ENCODE assay signal across 19 cellular contexts in the genomic region with DNA sequence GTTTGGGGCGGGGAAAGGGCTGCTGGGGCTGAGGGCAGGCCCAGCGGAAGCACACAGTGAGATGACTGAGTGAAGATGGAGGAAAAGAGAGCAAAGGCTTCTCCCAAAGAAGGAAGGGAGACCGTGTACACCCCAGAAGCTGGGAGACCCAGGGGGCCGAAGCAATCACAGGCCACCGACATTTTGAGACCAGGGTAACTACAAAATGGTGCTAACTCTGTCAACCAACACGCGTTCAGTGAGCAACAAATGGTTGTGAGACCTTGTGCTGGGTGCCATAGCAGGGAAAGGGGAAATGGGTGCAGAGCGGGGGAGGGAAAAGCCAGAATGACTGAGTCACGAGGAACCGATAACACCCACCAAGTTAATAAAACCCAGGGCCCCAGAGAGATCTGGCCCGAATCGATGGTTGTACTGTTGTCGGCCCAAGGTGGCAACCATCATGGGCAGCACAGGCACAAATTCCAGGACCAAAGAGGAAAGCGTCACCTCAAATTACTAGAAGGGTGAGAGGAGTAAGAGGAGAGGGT. TPM values are rescaled to one million over a fixed set of nuclear protein-coding genes. Genes with fewer than 3 reads are reported as not detected.
A peak's percentile ranks its signal among the peaks of the same experiment; 100 is the strongest.
DNase-seq lines count a peak whose midpoint lies in the region; TF ChIP-seq lines count a peak whose summit lies in the region.
"Had no signal": no experiment of that assay in that cellular context is flagged by ENCODE, and none has a peak within 500 bp of the region (broad histone marks: within the 10 kb centered on the region; RNA-seq: fewer than 3 reads in every experiment).

No MANE protein-coding gene starts in this region.

- H3K27ac Mint-ChIP-seq in type B pancreatic cell = peak overlapping the region; percentile 46

- no peak overlapping the region for H3K9ac ChIP-seq in neuronal stem cell (ENCODE audit: low read depth, low read length, poor library complexity)
- H3K9ac ChIP-seq: KMS-11 had no signal

- DNase-seq in dorsolateral prefrontal cortex = no peak
- no peak for DNase-seq in neuronal stem cell (ENCODE audit: low spot score)
- DNase-seq in type B pancreatic cell (ENCODE audit: extremely low spot score, unreplicated experiment) = no peak
- no peak for DNase-seq in NCI-H146 (lab: John Stamatoyannopoulos, UW)
- DNase-seq in NCI-H82 (lab: John Stamatoyannopoulos, UW) = no peak
- DNase-seq in A172 (ENCODE audit: low spot score) = no peak
- DNase-seq: COR-L47; GDM1; NCI-H1417 treated with DMSO at 0.1 percent for 48 hours; NCI-H2029; NCI-H2171 treated with DMSO at 0.1 percent for 48 hours; NCI-H446; NK-92 treated with Interleukin-12 subunit alpha and Interleukin-12 subunit beta, amount 100 ng/mL, for 24 hours; Peyer's patch had no signal

- H4K8ac ChIP-seq in neuronal stem cell (ENCODE audit: low read depth, low read length) = no peak overlapping the region

- peaks cover 5% of the 10 kb centered on the region for H3K79me1 ChIP-seq in neuronal stem cell (ENCODE audit: low read depth, low read length)

- H3K4me3 Mint-ChIP-seq in type B pancreatic cell = no peak overlapping the region
- H3K4me3 Mint-ChIP-seq: CD14-positive monocyte had no signal

- H2BK5ac ChIP-seq in neuronal stem cell (ENCODE audit: low read length) = no peak overlapping the region

- H3K4me2 ChIP-seq in neuronal stem cell (ENCODE audit: insufficient read depth, low read length, poor library complexity, severe bottlenecking) = no peak overlapping the region
- H3K4me2 ChIP-seq: KMS-11 had no signal

- H3K14ac ChIP-seq in neuronal stem cell (ENCODE audit: low read length) = no peak overlapping the region

- H3K4ac ChIP-seq in neuronal stem cell (ENCODE audit: low read length) = no peak overlapping the region

- no peak overlapping the region for H4K91ac ChIP-seq in neuronal stem cell (ENCODE audit: low read depth, low read length, poor library complexity)

- no peak overlapping the region for H2AFZ ChIP-seq in neuronal stem cell (ENCODE audit: low read length)

- H3K27me3 ChIP-seq in dorsolateral prefrontal cortex (no peaks in the 10 kb centered on the region), neuronal stem cell (ENCODE audit: control insufficient read depth in 3 of 3, insufficient read depth in 3 of 3, low read depth in 1 of 3, low read length in 3 of 3) (no peaks in the 10 kb centered on the region)
- H3K27me3 ChIP-seq: Peyer's patch had no signal

- no peaks in the 10 kb centered on the region for H3K27me3 Mint-ChIP-seq in type B pancreatic cell

- TF ChIP-seq CTCF in VCaP (conservative IDR thresholded peaks at IDR 0.05) = no peak
- no peak for TF ChIP-seq CTCF in dorsolateral prefrontal cortex (IDR thresholded peaks at IDR 0.05 in 54 of 56, conservative IDR thresholded peaks at IDR 0.05 in 2 of 56; ENCODE audit: low read depth in 1 of 56, partially characterized antibody in 56 of 56)
- no peak for TF ChIP-seq CTCF in type B pancreatic cell (conservative IDR thresholded peaks at IDR 0.05)

- H3K4me3 ChIP-seq in dorsolateral prefrontal cortex (peak overlapping the region in 2 of 59 donors; percentile 1 to 10), neuronal stem cell (ENCODE audit: low read length in 2 of 2) (no peak overlapping the region)
- H3K4me3 ChIP-seq: HAP-1, Peyer's patch had no signal

- H2AK5ac ChIP-seq in neuronal stem cell (ENCODE audit: low read depth, low read length) = no peak overlapping the region

- H3K4me1 Mint-ChIP-seq in type B pancreatic cell (ENCODE audit: unreplicated experiment) = no peaks in the 10 kb centered on the region

- no peak overlapping the region for H2BK12ac ChIP-seq in neuronal stem cell (ENCODE audit: low read length)

- peaks cover 0 to 1% of the 10 kb centered on the region in 2 donors for H3K9me3 ChIP-seq in neuronal stem cell (replicated peaks in 1 of 2; ENCODE audit: control insufficient read depth in 2 of 2, insufficient read depth in 1 of 2, low read depth in 1 of 2, low read length in 2 of 2)
- H3K9me3 ChIP-seq: HAP-1, Peyer's patch had no signal

- peak overlapping the region; percentile 89 for H3K23ac ChIP-seq in neuronal stem cell (ENCODE audit: low read depth, low read length, poor library complexity)

- peaks cover 0 to 2% of the 10 kb centered on the region in 2 donors for H3K4me1 ChIP-seq in neuronal stem cell (ENCODE audit: control insufficient read depth in 2 of 2, insufficient read depth in 1 of 2, low read depth in 1 of 2, low read length in 2 of 2)
- H3K4me1 ChIP-seq: HAP-1, Peyer's patch had no signal

- intact Hi-C loops in dorsolateral prefrontal cortex (cut with DNase I) = loop anchor here (5.0 kb wide), 1 partner anchor 50 kb away; the partner anchor contains the start of gene CDC42BPB (in 2 of the 2)

- H3K9me3 Mint-ChIP-seq in type B pancreatic cell = no peaks in the 10 kb centered on the region
- H3K9me3 Mint-ChIP-seq: CD14-positive monocyte had no signal

- peaks cover 13% of the 10 kb centered on the region for H3K36me3 Mint-ChIP-seq in type B pancreatic cell

- H3K18ac ChIP-seq in neuronal stem cell (ENCODE audit: low read length) = no peak overlapping the region

- H3K27ac ChIP-seq in VCaP (peak overlapping the region; percentile 46), dorsolateral prefrontal cortex (peak overlapping the region; percentile 59 to 99 (median 93)), neuronal stem cell (replicated peaks; ENCODE audit: low read length) (no peak overlapping the region)
- H3K27ac ChIP-seq: HL-60, KMS-11, Peyer's patch had no signal

- H2BK120ac ChIP-seq in neuronal stem cell (ENCODE audit: low read depth, low read length) = no peak overlapping the region

- H2BK15ac ChIP-seq in neuronal stem cell (ENCODE audit: low read length) = no peak overlapping the region

- peaks cover 10 to 81% of the 10 kb centered on the region in 2 donors for H3K36me3 ChIP-seq in neuronal stem cell (replicated peaks in 1 of 2; ENCODE audit: control insufficient read depth in 2 of 2, insufficient read depth in 2 of 2, low read length in 2 of 2)

- WGBS in neuronal stem cell (ENCODE audit: extremely low coverage in 2 of 2, insufficient read length in 2 of 2, insufficient replicate concordance in 1 of 2), 2 donors = no CpG with 5 or more reads among the region's 14 CpGs

RNA-seq across cellular contexts. Expression of gene CDC42BPB, which starts 50.3 kb away (rescaled TPM):
- 100 to 1,000 TPM; 112 to 178 (median 140) TPM for total RNA-seq in dorsolateral prefrontal cortex
- polyA plus RNA-seq in neuronal stem cell (2013, experiment 1 of 2) = 44.7 TPM
- polyA plus RNA-seq in neuronal stem cell (2013, experiment 2 of 2) = 45.1 TPM
- 83.6 and 88.6 TPM in 2 replicates for total RNA-seq in type B pancreatic cell (ENCODE audit: low replicate concordance)
- 26.2 and 26.6 TPM in 2 replicates for total RNA-seq in A172 (2014; rRNA removed; shearing (Covaris generic))
